24 cellular contexts compared by ENCODE assay signal in the genomic region with DNA sequence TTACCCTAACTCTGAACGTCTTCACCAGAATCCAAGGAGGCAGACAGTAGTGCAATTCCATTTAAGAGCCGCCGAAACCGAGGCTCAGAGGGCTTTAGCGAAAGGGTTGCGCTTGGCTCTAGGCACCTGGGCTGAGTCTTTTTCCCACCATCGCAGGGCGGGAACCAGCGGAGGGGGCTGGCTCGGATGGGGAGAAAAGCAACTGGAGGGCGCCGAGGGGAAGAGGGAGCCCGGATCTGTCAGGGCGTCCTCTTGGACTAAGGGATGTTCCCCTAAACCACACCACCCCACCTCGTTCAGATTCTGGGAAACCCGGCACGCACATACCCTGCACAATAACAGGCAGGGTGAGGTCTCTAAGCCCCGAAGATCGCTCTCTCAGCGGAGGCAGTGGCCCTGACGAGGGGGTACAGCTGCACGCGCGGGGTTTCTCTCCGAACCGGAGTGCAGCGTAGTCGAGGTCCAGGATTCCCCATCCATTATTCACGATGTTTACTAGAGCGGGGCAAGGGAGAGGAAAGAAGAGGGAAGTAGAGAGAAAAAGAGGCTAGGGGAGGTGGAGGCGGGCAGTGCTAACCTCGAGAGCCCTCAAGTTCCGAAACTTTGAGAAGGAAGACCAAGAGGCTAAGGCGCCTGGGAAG. TPM values are rescaled to one million over a fixed set of nuclear protein-coding genes. Genes with fewer than 3 reads are reported as not detected.
"Had no signal": no experiment of that assay in that cellular context is flagged by ENCODE, and none has a peak within 500 bp of the region (broad histone marks: within the 10 kb centered on the region; RNA-seq: fewer than 3 reads in every experiment).

No MANE protein-coding gene starts in this region.

- H3K36me3 ChIP-seq: tibial nerve, uterus had no signal

- DNase-seq: activated CD4-positive, alpha-beta T cell treated with anti-CD3 and anti-CD28 coated beads, Interleukin-2, amount 50 U/mL, for 48 hours; activated effector memory CD4-positive, alpha-beta T cell treated with anti-CD3 and anti-CD28 coated beads, Interleukin-2, amount 50 U/mL, for 16 hours; activated T-cell treated with anti-CD3 and anti-CD28 coated beads, Interleukin-2, amount 50 U/mL, for 4 hours; amygdala; cortex of kidney; effector CD4-positive, alpha-beta T cell; foreskin fibroblast; islet precursor cell; mucosa of descending colon; naive thymus-derived CD4-positive, alpha-beta T cell; nucleus accumbens; right cardiac atrium; stimulated activated CD4-positive, alpha-beta T cell treated with anti-CD3 and anti-CD28 coated beads, Interleukin-15, amount 100 ng/mL, for 24 hours; stimulated activated CD4-positive, alpha-beta T cell treated with anti-CD3 and anti-CD28 coated beads, Interleukin-4, amount 100 ng/mL, for 1 hour; stimulated activated naive CD4-positive, alpha-beta T cell treated with Interleukin-2 at 50 U/mL for 16 hours; substantia nigra; T-cell; T-helper 9 cell; uterus had no signal

- H3K27ac ChIP-seq: skin epidermis, tibial nerve, uterus had no signal

- H3K27ac Mint-ChIP-seq: activated naive CD4-positive, alpha-beta T cell treated with anti-CD3 and anti-CD28 coated beads, Interleukin-2, amount 50 U/mL, for 72 hours; T-cell had no signal

- H3K9me3 ChIP-seq: mucosa of descending colon, tibial nerve, uterus had no signal

- H3K4me1 ChIP-seq: uterus had no signal

- H3K4me3 Mint-ChIP-seq: activated T-cell treated with anti-CD3 and anti-CD28 coated beads, Interleukin-2, amount 50 U/mL, for 4 hours had no signal

- H3K4me3 ChIP-seq: mucosa of descending colon, skin epidermis, tibial nerve, uterus had no signal

- H3K36me3 Mint-ChIP-seq: T-cell had no signal

- H3K9me3 Mint-ChIP-seq: activated T-cell treated with anti-CD3 and anti-CD28 coated beads, Interleukin-2, amount 50 U/mL, for 4 hours had no signal

RNA-seq across cellular contexts. Expression of a gene that starts 1.3 kb away (rescaled TPM):
- total RNA-seq: activated naive CD4-positive, alpha-beta T cell treated with anti-CD3 and anti-CD28 coated beads, Interleukin-2, amount 50 U/mL, for 72 hours; left lobe of liver; mucosa of descending colon; progenitor cell of endocrine pancreas had no signal
- polyA plus RNA-seq: naive thymus-derived CD4-positive, alpha-beta T cell; right cardiac atrium had no signal
